1 cellular context compared by ENCODE assay signal in genomic region chr6:166998256-166999144, GRCh38.
TF ChIP-seq lines count a peak whose summit lies in the region.

No MANE protein-coding gene starts in this region.

TF ChIP-seq in K562, 482 proteins besides CTCF, POLR2A, EP300 and RAD21 (continued from another document):
- TF ChIP-seq E2F5 (CRISPR knock-in tag; IDR thresholded peaks at IDR 0.05) (peak; percentile 56), EGR1 (conservative IDR thresholded peaks at IDR 0.05) (peak; percentile 92), E2F6 (IDR thresholded peaks at IDR 0.05; ENCODE audit: borderline replicate concordance in 1 of 2, extremely low read depth in 1 of 2, insufficient read depth in 1 of 2, insufficient read length in 1 of 2, low read depth in 1 of 2, low read length in 1 of 2, poor library complexity in 1 of 2, severe bottlenecking in 1 of 2) (peak; percentile 72 to 90), POLR2AphosphoS5 (IDR thresholded peaks at IDR 0.05; ENCODE audit: control insufficient read depth, insufficient read depth, low read depth, low read length) (peak; percentile 39; the same call in 1 of the 2 replicates), SMAD1 (IDR thresholded peaks at IDR 0.05; ENCODE audit: low read depth, low read length, partially characterized antibody) (no peak), ZNF431 (CRISPR knock-in tag; IDR thresholded peaks at IDR 0.05) (0 out of 2 replicates have a peak, but pooled peaks have one; percentile 13), ZNF134 (CRISPR knock-in tag; conservative IDR thresholded peaks at IDR 0.05) (no peak), NR3C1 (CRISPR knock-in tag; IDR thresholded peaks at IDR 0.05) (peak; percentile 81), HMGN3 (IDR thresholded peaks at IDR 0.05; ENCODE audit: borderline replicate concordance, extremely low read depth, insufficient read length, low read depth, low read length) (no peak), ZC3H8 (IDR thresholded peaks at IDR 0.05) (no peak), RCOR1 (IDR thresholded peaks at IDR 0.05; ENCODE audit: borderline replicate concordance in 1 of 2, low read depth in 2 of 2, low read length in 2 of 2) (no peak), SAFB (IDR thresholded peaks at IDR 0.05; ENCODE audit: borderline replicate concordance, low read depth, low read length) (0 out of 2 replicates have a peak, but pooled peaks have one; percentile 9), GABPA (tag; conservative IDR thresholded peaks at IDR 0.05; ENCODE audit: low read depth) (peak; percentile 62), AFF4 (CRISPR knock-in tag; IDR thresholded peaks at IDR 0.05) (no peak), HOMEZ (CRISPR knock-in tag; IDR thresholded peaks at IDR 0.05) (no peak), ZSCAN32 (CRISPR knock-in tag; IDR thresholded peaks at IDR 0.05) (no peak), PPARD (CRISPR knock-in tag; IDR thresholded peaks at IDR 0.05) (no peak), NR1H2 (CRISPR knock-in tag; IDR thresholded peaks at IDR 0.05) (0 out of 2 replicates have a peak, but pooled peaks have one; percentile 42), POLR2G (IDR thresholded peaks at IDR 0.05; ENCODE audit: low read depth, low read length) (peak; percentile 89), MNT (conservative IDR thresholded peaks at IDR 0.05) (peak; percentile 52 to 88; a peak in 3 of 4 replicates), GABPB2 (CRISPR knock-in tag; conservative IDR thresholded peaks at IDR 0.05) (no peak), ZNF696 (CRISPR knock-in tag; conservative IDR thresholded peaks at IDR 0.05) (no peak), HNRNPLL (IDR thresholded peaks at IDR 0.05; ENCODE audit: low read depth, low read length, poor library complexity, severe bottlenecking) (peak; percentile 37), MGA (IDR thresholded peaks at IDR 0.05) (peak; percentile 81), NFIC (IDR thresholded peaks at IDR 0.05) (no peak), ARID3A (IDR thresholded peaks at IDR 0.05; ENCODE audit: borderline replicate concordance, low read depth, low read length) (no peak)
